Comparison of ENCODE assay signal across 11 cellular contexts in genomic region chr2:145822892-145823534, GRCh38.
DNase-seq lines count a peak whose midpoint lies in the region; FAIRE-seq and TF ChIP-seq lines count a peak whose summit lies in the region.
"Had no signal": no experiment of that assay in that cellular context is flagged by ENCODE, and none has a peak within 500 bp of the region (broad histone marks: within the 10 kb centered on the region; RNA-seq: fewer than 3 reads in every experiment).

No MANE protein-coding gene starts in this region.

- H3K4me3 Mint-ChIP-seq in chondrocyte (ENCODE audit: unreplicated experiment) (no peak overlapping the region), nephron progenitor cell (no peak overlapping the region)
- H3K4me3 Mint-ChIP-seq: CD4-positive, alpha-beta memory T cell had no signal

- H3K36me3 Mint-ChIP-seq in chondrocyte (ENCODE audit: low read depth) (no peaks in the 10 kb centered on the region), nephron progenitor cell (ENCODE audit: low read depth) (no peaks in the 10 kb centered on the region)
- H3K36me3 Mint-ChIP-seq: CD4-positive, alpha-beta memory T cell had no signal

- FAIRE-seq in HTR-8/SVneo (lab: Jason Lieb, UNC): no peak
- FAIRE-seq: A549, H1 had no signal

- peaks cover 28% of the 10 kb centered on the region for H3K4me1 Mint-ChIP-seq in chondrocyte (ENCODE audit: low read depth)
- H3K4me1 Mint-ChIP-seq in nephron progenitor cell: peaks cover 11% of the 10 kb centered on the region
- H3K4me1 Mint-ChIP-seq: CD4-positive, alpha-beta memory T cell had no signal

- peak; percentile 19 for DNase-seq in HuH-7.5 (ENCODE audit: low spot score)
- DNase-seq in chondrocyte (ENCODE audit: low spot score): no peak
- DNase-seq in nephron progenitor cell: no peak
- no peak for DNase-seq in kidney glomerular epithelial cell (lab: John Stamatoyannopoulos, UW)
- no peak for DNase-seq in HTR-8/SVneo (ENCODE audit: insufficient read length, low spot score)
- DNase-seq in DMS53 treated with DMSO at 0.1 percent for 48 hours (lab: John Stamatoyannopoulos, UW; ENCODE audit: unreplicated experiment): no peak
- DNase-seq in HUDEP-2 (lab: John Stamatoyannopoulos, UW; ENCODE audit: unreplicated experiment in 76 of 76): no peak
- DNase-seq: BE2C; CD4-positive, alpha-beta memory T cell had no signal

- H3K27me3 Mint-ChIP-seq in chondrocyte (ENCODE audit: low read depth) (no peaks in the 10 kb centered on the region), nephron progenitor cell (ENCODE audit: low read depth, poor library complexity) (peaks cover 2% of the 10 kb centered on the region)
- H3K27me3 Mint-ChIP-seq: CD4-positive, alpha-beta memory T cell had no signal

- TF ChIP-seq CTCF in chondrocyte (IDR thresholded peaks at IDR 0.05): no peak
- TF ChIP-seq CTCF in nephron progenitor cell (IDR thresholded peaks at IDR 0.05): no peak

- H3K27ac Mint-ChIP-seq in chondrocyte (ENCODE audit: unreplicated experiment) (peak overlapping the region; percentile 9), nephron progenitor cell (peak overlapping the region; percentile 1)
- H3K27ac Mint-ChIP-seq: CD4-positive, alpha-beta memory T cell had no signal

- H3K9me3 Mint-ChIP-seq in chondrocyte (ENCODE audit: low read depth) (no peaks in the 10 kb centered on the region), nephron progenitor cell (no peaks in the 10 kb centered on the region)
